In the genomic region with DNA sequence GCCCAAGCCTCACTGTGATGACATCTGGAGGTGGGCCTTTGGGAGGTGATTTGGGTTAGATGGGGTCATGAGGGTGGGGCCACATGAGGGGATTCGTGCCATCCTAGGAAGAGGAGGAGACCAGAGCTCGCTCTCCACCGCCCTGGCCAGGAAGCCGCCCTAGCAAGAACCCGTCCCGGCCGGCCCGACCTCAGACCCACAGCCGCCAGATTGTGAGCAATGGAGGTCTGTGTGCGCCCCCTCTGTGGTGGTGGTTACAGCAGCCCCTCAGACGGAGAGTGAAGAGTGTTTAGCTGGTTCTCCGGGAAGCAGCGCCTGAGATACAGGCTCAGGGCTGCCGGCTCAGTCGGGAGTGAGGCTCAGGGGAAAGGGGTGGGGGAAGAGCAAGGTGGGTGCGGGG, we compare ENCODE assay signal across 28 cellular contexts.
"Had no signal": no experiment of that assay in that cellular context is flagged by ENCODE, and none has a peak within 500 bp of the region (broad histone marks: within the 10 kb centered on the region; RNA-seq: fewer than 3 reads in every experiment).

No MANE protein-coding gene starts in this region.

- H3K4me1 Mint-ChIP-seq: activated CD4-positive, alpha-beta T cell treated with anti-CD3 and anti-CD28 coated beads, Interleukin-2, amount 10 ng/mL, durations not matched to agents 24 days and 14 days; activated naive CD4-positive, alpha-beta T cell treated with anti-CD3 and anti-CD28 coated beads, Interleukin-2, amount 50 U/mL, for 24 hours had no signal

- H3K9me3 Mint-ChIP-seq: activated CD4-positive, alpha-beta T cell treated with anti-CD3 and anti-CD28 coated beads, Interleukin-2, amount 10 ng/mL, durations not matched to agents 24 days and 14 days; activated CD8-positive, alpha-beta T cell treated with anti-CD3 and anti-CD28 coated beads for 36 hours; activated naive CD4-positive, alpha-beta T cell treated with anti-CD3 and anti-CD28 coated beads, Interleukin-2, amount 50 U/mL, for 24 hours; activated naive CD8-positive, alpha-beta T cell treated with anti-CD3 and anti-CD28 coated beads, Interleukin-2, amount 10 ng/mL, durations not matched to agents 7 days and 5 days; activated T-cell treated with anti-CD3 and anti-CD28 coated beads, Interleukin-2, amount 50 U/mL, for 72 hours; activated T-helper 17 cell treated with anti-CD3 and anti-CD28 coated beads, Interleukin-2, amount 50 U/mL, for 72 hours; T-helper 1 cell treated with Interleukin-12 subunit alpha and Interleukin-12 subunit beta and Interleukin-4 antibody, amounts not matched to agents 30 μg/mL and 1 μg/mL, for 36 hours; T-helper 2 cell treated with Interferon-gamma antibody and Interleukin-4, amounts not matched to agents 5 μg/mL and 100 μg/mL, for 36 hours had no signal

- FAIRE-seq: TTC549 had no signal

- ATAC-seq: activated CD8-positive, alpha-beta T cell treated with anti-CD3 and anti-CD28 coated beads for 36 hours; activated T-cell treated with anti-CD3 and anti-CD28 coated beads, Interleukin-2, amount 50 U/mL, for 72 hours; activated T-helper 17 cell treated with anti-CD3 and anti-CD28 coated beads, Interleukin-2, amount 50 U/mL, for 72 hours; Panc1 had no signal

- H3K27ac Mint-ChIP-seq: activated CD4-positive, alpha-beta T cell treated with anti-CD3 and anti-CD28 coated beads, Interleukin-2, amount 10 ng/mL, durations not matched to agents 24 days and 14 days; activated CD8-positive, alpha-beta T cell treated with anti-CD3 and anti-CD28 coated beads for 36 hours; activated naive CD4-positive, alpha-beta T cell treated with anti-CD3 and anti-CD28 coated beads, Interleukin-2, amount 50 U/mL, for 24 hours; activated naive CD8-positive, alpha-beta T cell treated with anti-CD3 and anti-CD28 coated beads, Interleukin-2, amount 10 ng/mL, durations not matched to agents 7 days and 5 days; activated T-cell treated with anti-CD3 and anti-CD28 coated beads, Interleukin-2, amount 50 U/mL, for 72 hours; activated T-helper 17 cell treated with anti-CD3 and anti-CD28 coated beads, Interleukin-2, amount 50 U/mL, for 72 hours; T-helper 1 cell treated with Interleukin-12 subunit alpha and Interleukin-12 subunit beta and Interleukin-4 antibody, amounts not matched to agents 30 μg/mL and 1 μg/mL, for 36 hours; T-helper 2 cell treated with Interferon-gamma antibody and Interleukin-4, amounts not matched to agents 5 μg/mL and 100 μg/mL, for 36 hours had no signal

- H3K27me3 Mint-ChIP-seq: activated CD4-positive, alpha-beta T cell treated with anti-CD3 and anti-CD28 coated beads, Interleukin-2, amount 10 ng/mL, durations not matched to agents 24 days and 14 days; activated CD8-positive, alpha-beta T cell treated with anti-CD3 and anti-CD28 coated beads for 36 hours; activated naive CD4-positive, alpha-beta T cell treated with anti-CD3 and anti-CD28 coated beads, Interleukin-2, amount 50 U/mL, for 24 hours; activated naive CD8-positive, alpha-beta T cell treated with anti-CD3 and anti-CD28 coated beads, Interleukin-2, amount 10 ng/mL, durations not matched to agents 7 days and 5 days; activated T-helper 17 cell treated with anti-CD3 and anti-CD28 coated beads, Interleukin-2, amount 50 U/mL, for 72 hours had no signal

- H3K4me3 Mint-ChIP-seq: activated CD4-positive, alpha-beta T cell treated with anti-CD3 and anti-CD28 coated beads, Interleukin-2, amount 10 ng/mL, durations not matched to agents 24 days and 14 days; activated CD8-positive, alpha-beta T cell treated with anti-CD3 and anti-CD28 coated beads for 36 hours; activated naive CD4-positive, alpha-beta T cell treated with anti-CD3 and anti-CD28 coated beads, Interleukin-2, amount 50 U/mL, for 24 hours; activated naive CD8-positive, alpha-beta T cell treated with anti-CD3 and anti-CD28 coated beads, Interleukin-2, amount 10 ng/mL, durations not matched to agents 7 days and 5 days; activated T-cell treated with anti-CD3 and anti-CD28 coated beads, Interleukin-2, amount 50 U/mL, for 72 hours; activated T-helper 17 cell treated with anti-CD3 and anti-CD28 coated beads, Interleukin-2, amount 50 U/mL, for 72 hours; T-helper 1 cell treated with Interleukin-12 subunit alpha and Interleukin-12 subunit beta and Interleukin-4 antibody, amounts not matched to agents 30 μg/mL and 1 μg/mL, for 36 hours; T-helper 2 cell treated with Interferon-gamma antibody and Interleukin-4, amounts not matched to agents 5 μg/mL and 100 μg/mL, for 36 hours had no signal

- H3K4me1 ChIP-seq: ascending aorta had no signal

- DNase-seq: activated CD4-positive, alpha-beta T cell treated with anti-CD3 and anti-CD28 coated beads, Interleukin-2, amount 10 ng/mL, durations not matched to agents 24 days and 14 days; activated CD4-positive, alpha-beta T cell treated with anti-CD3 and anti-CD28 coated beads, Interleukin-2, amount 50 U/mL, for 4 hours; activated CD8-positive, alpha-beta T cell treated with anti-CD3 and anti-CD28 coated beads for 36 hours; activated naive CD8-positive, alpha-beta T cell treated with anti-CD3 and anti-CD28 coated beads, Interleukin-2, amount 10 ng/mL, durations not matched to agents 7 days and 5 days; activated T-cell treated with anti-CD3 and anti-CD28 coated beads, Interleukin-2, amount 50 U/mL, for 1 hour; activated T-cell treated with anti-CD3 and anti-CD28 coated beads, Interleukin-2, amount 50 U/mL, for 72 hours; amygdala; MM.1S; MV-4-11; NCI-H1092; NCI-H1436 treated with DMSO at 0.1 percent for 48 hours; NCI-H1694 treated with DMSO at 0.1 percent for 48 hours; NCI-H2029; NCI-H345; NCI-H524 treated with DMSO at 0.1 percent for 48 hours; RPMI8226; SHP77 treated with DMSO at 0.1 percent for 48 hours; SK-N-SH had no signal

- H3K9me3 ChIP-seq: ascending aorta, SJSA1, SK-N-SH had no signal

- H3K9ac ChIP-seq: KMS-11, SK-N-SH had no signal

- H3K4me3 ChIP-seq: ascending aorta, cardiac muscle cell, SJSA1 had no signal

- H3K27ac ChIP-seq: ascending aorta, cardiac muscle cell, KMS-11, SJSA1 had no signal

- H3K36me3 ChIP-seq: ascending aorta, cardiac muscle cell, SJSA1 had no signal

- H3K4me2 ChIP-seq: KMS-11, SK-N-SH had no signal

- H3K27me3 ChIP-seq: ascending aorta, cardiac muscle cell had no signal
